Comparison of ENCODE assay signal across 23 cellular contexts in the genomic region with DNA sequence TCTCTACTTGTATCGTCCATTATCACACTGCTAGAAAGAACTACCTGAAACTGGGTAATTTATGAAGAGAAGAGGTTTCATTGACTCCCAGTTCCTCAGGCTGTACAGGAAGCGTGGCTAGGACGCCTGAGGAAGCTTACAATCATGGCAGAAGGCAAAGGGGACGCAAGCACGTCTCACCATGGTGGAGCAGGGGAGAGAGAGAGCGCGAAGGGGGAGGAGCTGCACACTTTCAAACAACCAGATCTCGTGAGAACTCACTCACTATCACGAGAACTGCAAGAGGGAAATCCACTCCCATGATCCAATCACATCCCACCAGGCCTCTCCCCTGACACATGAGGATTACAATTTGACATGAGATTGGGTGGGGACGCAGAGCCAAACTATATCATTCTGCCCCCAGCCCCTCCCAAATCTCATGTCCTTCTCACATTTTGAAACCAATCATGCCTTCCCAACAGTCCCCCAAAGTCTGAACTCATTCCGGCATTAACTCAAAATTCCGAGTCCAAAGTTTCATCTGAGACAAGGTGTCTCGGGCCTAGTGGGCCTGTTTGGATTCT. TPM values are rescaled to one million over a fixed set of nuclear protein-coding genes. Genes with fewer than 3 reads are reported as not detected.
"Had no signal": no experiment of that assay in that cellular context is flagged by ENCODE, and none has a peak within 500 bp of the region (broad histone marks: within the 10 kb centered on the region; RNA-seq: fewer than 3 reads in every experiment).

No MANE protein-coding gene starts in this region.

- H3K9me3 ChIP-seq: colonic mucosa, gastrocnemius medialis, lower lobe of right lung, ovary had no signal

- FAIRE-seq: kidney, urothelium cell line had no signal

- H3K4me3 Mint-ChIP-seq: dendritic cell treated with granulocyte-macrophage colony-stimulating factor and Interleukin-4, amounts not matched to agents 40 ng/mL and 50 ng/mL, for 4 days; endodermal cell; natural killer cell; stimulated activated effector memory CD8-positive, alpha-beta T cell treated with anti-CD3 and anti-CD28 coated beads, Interleukin-12 subunit alpha, Interleukin-12 subunit beta, amount 100 ng/mL, for 72 hours; type B pancreatic cell had no signal

- H3K36me3 ChIP-seq: colonic mucosa, gastrocnemius medialis, left lung, lower lobe of right lung, ovary, stomach, tibial artery had no signal

- H3K4me1 ChIP-seq: colonic mucosa, gastrocnemius medialis, lower lobe of right lung had no signal

- DNase-seq: colonic mucosa; effector CD8-positive, alpha-beta T cell; endodermal cell; foreskin fibroblast; gastrocnemius medialis; kidney; left lung; lower lobe of right lung; natural killer cell; occipital lobe; ovary; stimulated activated CD4-positive, alpha-beta T cell treated with anti-CD3 and anti-CD28 coated beads, Interleukin-2, amount 100 ng/mL, for 24 hours; stimulated activated CD4-positive, alpha-beta T cell treated with anti-CD3 and anti-CD28 coated beads, Interleukin-4, amount 100 ng/mL, for 24 hours; stimulated activated naive CD4-positive, alpha-beta T cell treated with Interleukin-2 at 50 U/mL for 16 hours; stomach; tibial artery had no signal

- H3K27ac ChIP-seq: colonic mucosa, epithelial cell of prostate, gastrocnemius medialis, left lung, lower lobe of right lung, ovary, stomach, tibial artery had no signal

- H3K36me3 Mint-ChIP-seq: natural killer cell, type B pancreatic cell had no signal

- H3K4me1 Mint-ChIP-seq: endodermal cell; natural killer cell; stimulated activated effector memory CD8-positive, alpha-beta T cell treated with anti-CD3 and anti-CD28 coated beads, Interleukin-12 subunit alpha, Interleukin-12 subunit beta, amount 100 ng/mL, for 72 hours had no signal

- H3K9me3 Mint-ChIP-seq: dendritic cell treated with granulocyte-macrophage colony-stimulating factor and Interleukin-4, amounts not matched to agents 40 ng/mL and 50 ng/mL, for 4 days; natural killer cell; stimulated activated effector memory CD8-positive, alpha-beta T cell treated with anti-CD3 and anti-CD28 coated beads, Interleukin-12 subunit alpha, Interleukin-12 subunit beta, amount 100 ng/mL, for 72 hours; type B pancreatic cell had no signal

- ATAC-seq: esophagus mucosa, gastrocnemius medialis, left lung, natural killer cell, sciatic nerve had no signal

- H3K4me3 ChIP-seq: colonic mucosa, gastrocnemius medialis, left lung, lower lobe of right lung, ovary, stomach, tibial artery had no signal

- H3K27ac Mint-ChIP-seq: dendritic cell treated with granulocyte-macrophage colony-stimulating factor and Interleukin-4, amounts not matched to agents 40 ng/mL and 50 ng/mL, for 4 days; endodermal cell; natural killer cell; stimulated activated effector memory CD8-positive, alpha-beta T cell treated with anti-CD3 and anti-CD28 coated beads, Interleukin-12 subunit alpha, Interleukin-12 subunit beta, amount 100 ng/mL, for 72 hours; type B pancreatic cell had no signal

RNA-seq across cellular contexts. Expression of a gene that starts 8.0 kb away (rescaled TPM):
- total RNA-seq: gastrocnemius medialis had no signal
